ENCODE assay signal across 10 cellular contexts in genomic region chr16:66525396-66526180, GRCh38. TPM values are rescaled to one million over a fixed set of nuclear protein-coding genes. Genes with fewer than 3 reads are reported as not detected.
DNase-seq lines count a peak whose midpoint lies in the region; ATAC-seq, FAIRE-seq and TF ChIP-seq lines count a peak whose summit lies in the region.
"Had no signal": no experiment of that assay in that cellular context is flagged by ENCODE, and none has a peak within 500 bp of the region (broad histone marks: within the 10 kb centered on the region; RNA-seq: fewer than 3 reads in every experiment).

No MANE protein-coding gene starts in this region.

- no peak for ATAC-seq in activated CD4-positive, alpha-beta T cell treated with anti-CD3 and anti-CD28 coated beads for 36 hours
- no peak for ATAC-seq in HG03378 (IDR thresholded peaks at IDR 0.05; ENCODE audit: unreplicated experiment)

- no peaks in the 10 kb centered on the region for H3K9me2 ChIP-seq in SU-DHL-6 (replicated peaks; ENCODE audit: insufficient read depth, low read length)

- peaks cover 3% of the 10 kb centered on the region for H3K36me3 Mint-ChIP-seq in activated CD4-positive, alpha-beta T cell treated with anti-CD3 and anti-CD28 coated beads for 36 hours (ENCODE audit: low read depth)
- H3K36me3 Mint-ChIP-seq in osteocyte (ENCODE audit: unreplicated experiment), result peaks cover 31% of the 10 kb centered on the region

- TF ChIP-seq CTCF in SU-DHL-6 (IDR thresholded peaks at IDR 0.05; ENCODE audit: insufficient read depth, low read length, poor library complexity, severe bottlenecking) (no peak), H1 (IDR thresholded peaks at IDR 0.05; ENCODE audit: control extremely low read depth in 1 of 3, insufficient read depth in 1 of 3, low read depth in 1 of 3, low read length in 3 of 3) (no peak), stomach (IDR thresholded peaks at IDR 0.05) (no peak), osteocyte (IDR thresholded peaks at IDR 0.05) (no peak)

- H3K4me3 ChIP-seq in SU-DHL-6 (ENCODE audit: insufficient read depth, low read length, poor library complexity, severe bottlenecking) (no peak overlapping the region), H1 (ENCODE audit: extremely low read depth in 1 of 4, insufficient read depth in 2 of 4, low read depth in 3 of 4, low read length in 4 of 4) (no peak overlapping the region), stomach (no peak overlapping the region)

- H3K36me3 ChIP-seq in SU-DHL-6 (ENCODE audit: low read length) (no peaks in the 10 kb centered on the region), H1 (ENCODE audit: control insufficient read depth in 2 of 4, insufficient read depth in 4 of 4, low read length in 3 of 4) (no peaks in the 10 kb centered on the region), stomach (peaks cover 23 to 94% (median 65%) of the 10 kb centered on the region in 4 donors)

- no peak for TF ChIP-seq RAD21 in H1 (IDR thresholded peaks at IDR 0.05 in 1 of 2, conservative IDR thresholded peaks at IDR 0.05 in 1 of 2; ENCODE audit: low read depth in 2 of 2, low read length in 2 of 2)

- H3K56ac ChIP-seq in H1 (replicated peaks; ENCODE audit: insufficient read length, low read depth, low read length), result no peak overlapping the region

- H3K79me1 ChIP-seq in H1 (ENCODE audit: low read depth, low read length), result no peaks in the 10 kb centered on the region

- H2BK120ac ChIP-seq in H1 (replicated peaks; ENCODE audit: low read depth, low read length), result no peak overlapping the region

- TF ChIP-seq POLR2A in H1 (IDR thresholded peaks at IDR 0.05; ENCODE audit: control extremely low read depth in 1 of 2, low read depth in 2 of 2, low read length in 2 of 2) (no peak), stomach (IDR thresholded peaks at IDR 0.05) (no peak)

- H3K9ac ChIP-seq in SU-DHL-6 (ENCODE audit: low read length), result no peak overlapping the region
- no peak overlapping the region for H3K9ac ChIP-seq in H1 (replicated peaks in 1 of 4; ENCODE audit: extremely low read depth in 1 of 4, low read depth in 3 of 4, low read length in 3 of 4)

- no peak overlapping the region for H3K23ac ChIP-seq in H1 (ENCODE audit: insufficient read length)

- no peak overlapping the region for H3K4me3 Mint-ChIP-seq in activated CD4-positive, alpha-beta T cell treated with anti-CD3 and anti-CD28 coated beads for 36 hours
- H3K4me3 Mint-ChIP-seq in osteocyte (ENCODE audit: unreplicated experiment), result no peak overlapping the region

- H2AK5ac ChIP-seq in H1 (ENCODE audit: low read depth, low read length), result no peak overlapping the region

- DNase-seq in activated CD4-positive, alpha-beta T cell treated with anti-CD3 and anti-CD28 coated beads for 36 hours, result no peak
- no peak for DNase-seq in activated CD4-positive, alpha-beta T cell treated with anti-CD3 and anti-CD28 coated beads for 4 hours
- DNase-seq in H1 (ENCODE audit: low read depth in 1 of 2, low spot score in 2 of 2) (no peak), stomach (no peak), osteocyte (ENCODE audit: extremely low spot score, unreplicated experiment) (no peak), hepatic stellate cell (ENCODE audit: low spot score) (no peak)
- DNase-seq: 8988T had no signal

- intact Hi-C loops in activated CD4-positive, alpha-beta T cell treated with anti-CD3 and anti-CD28 coated beads for 36 hours (cut with DNase I, micrococcal nuclease), result loop anchor here in 1 of 2 experiments (10.0 kb wide), 1 partner anchor 349 kb away; no protein-coding TSS in a partner anchor
- intact Hi-C loops in stomach (cut with DNase I; ENCODE audit: low total_unique reads), result no loop called here

- H3K4ac ChIP-seq in H1 (replicated peaks; ENCODE audit: insufficient read length, low read depth, low read length), result no peak overlapping the region

- WGBS in H1 (ENCODE audit: extremely low coverage in 1 of 2, insufficient coverage in 1 of 2, insufficient read length in 1 of 2, insufficient replicate concordance in 2 of 2, low coverage in 1 of 2, low lambda C conversion rate in 2 of 2, missing lambda C conversion rate in 1 of 2), 2 experiments, result 92% methylated on average over 9 of the region's 9 CpGs; no CpG with 5 or more reads in 1 of the 2 experiments
- WGBS in stomach, 5 donors, result 82 to 94% (median 88%) methylated on average over 9 of the region's 9 CpGs

- no peak overlapping the region for H2BK12ac ChIP-seq in H1 (ENCODE audit: low read depth, low read length)

- no peak overlapping the region for H2BK20ac ChIP-seq in H1 (ENCODE audit: low read length)

- H3K27ac ChIP-seq in SU-DHL-6 (ENCODE audit: low read depth, low read length) (0 out of 2 replicates have a peak overlapping the region, but pooled peaks have one; percentile 90), H1 (ENCODE audit: low read depth, low read length) (no peak overlapping the region), stomach (peak overlapping the region in 4 of 5 donors; percentile 67 to 99 (median 96))

- no peaks in the 10 kb centered on the region for H3K23me2 ChIP-seq in H1 (ENCODE audit: low read depth, low read length)

- H2BK15ac ChIP-seq in H1 (ENCODE audit: low read length), result no peak overlapping the region

- no peak overlapping the region for H3K14ac ChIP-seq in H1 (ENCODE audit: insufficient read length)

- H3K79me2 ChIP-seq in SU-DHL-6 (ENCODE audit: insufficient read depth, low read length) (no peaks in the 10 kb centered on the region), H1 (ENCODE audit: control insufficient read depth in 1 of 2, insufficient read depth in 2 of 2, low read length in 2 of 2) (no peaks in the 10 kb centered on the region)

- no peaks in the 10 kb centered on the region for H3K27me3 ChIP-seq in SU-DHL-6 (ENCODE audit: low read length)
- H3K27me3 ChIP-seq in H1 (replicated peaks in 1 of 4; ENCODE audit: control insufficient read depth in 3 of 4, extremely low read depth in 1 of 4, insufficient read depth in 3 of 4, low read length in 3 of 4), result no peaks in the 10 kb centered on the region
- H3K27me3 ChIP-seq in stomach, result no peaks in the 10 kb centered on the region

- no peak for FAIRE-seq in H1 (lab: Jason Lieb, UNC)

- no peak for TF ChIP-seq EP300 in H1 (IDR thresholded peaks at IDR 0.05; ENCODE audit: borderline replicate concordance in 1 of 2, low read depth in 2 of 2, low read length in 2 of 2)
- TF ChIP-seq EP300 in stomach (IDR thresholded peaks at IDR 0.05), result no peak

- peak overlapping the region; percentile 34 for H3K27ac Mint-ChIP-seq in activated CD4-positive, alpha-beta T cell treated with anti-CD3 and anti-CD28 coated beads for 36 hours
- H3K27ac Mint-ChIP-seq in osteocyte (ENCODE audit: unreplicated experiment), result no peak overlapping the region

- POLR2A ChIA-PET in activated CD4-positive, alpha-beta T cell treated with anti-CD3 and anti-CD28 coated beads for 36 hours (lab: Charles Lee), result interaction anchor here (1.0 kb wide), 1 partner anchor 38 kb away, joined by 3 read pairs; no protein-coding TSS in a partner anchor
- POLR2A ChIA-PET in H1 (lab: Charles Lee; ENCODE audit: partially characterized antibody), result no interaction called here

- no peaks in the 10 kb centered on the region for H3K9me3 Mint-ChIP-seq in activated CD4-positive, alpha-beta T cell treated with anti-CD3 and anti-CD28 coated beads for 36 hours (ENCODE audit: low read depth)
- H3K9me3 Mint-ChIP-seq in osteocyte (ENCODE audit: unreplicated experiment), result no peaks in the 10 kb centered on the region

- CTCF ChIA-PET in activated CD4-positive, alpha-beta T cell treated with anti-CD3 and anti-CD28 coated beads for 36 hours (lab: Charles Lee), result interaction anchor here (0.8 to 5.8 kb wide), 4 partner anchors 18 to 49 kb away, joined by 3 to 59 read pairs (median 4); partner anchors contain the start of genes CKLF and TK2
- CTCF ChIA-PET in H1 (lab: Charles Lee; ENCODE audit: partially characterized antibody), result interaction anchor here (0.7 to 1.7 kb wide), 4 partner anchors 16 to 168 kb away, joined by 3 to 5 read pairs (median 4); no protein-coding TSS in a partner anchor

- no peak overlapping the region for H2BK5ac ChIP-seq in H1 (ENCODE audit: low read depth, low read length)

- H3K4me1 ChIP-seq in H1 (replicated peaks in 1 of 4; ENCODE audit: control insufficient read depth in 3 of 4, insufficient read depth in 4 of 4, low read length in 3 of 4) (no peaks in the 10 kb centered on the region), stomach (peaks cover 28 to 54% (median 34%) of the 10 kb centered on the region in 4 donors)

- no peaks in the 10 kb centered on the region for H3K27me3 Mint-ChIP-seq in activated CD4-positive, alpha-beta T cell treated with anti-CD3 and anti-CD28 coated beads for 36 hours
- no peaks in the 10 kb centered on the region for H3K27me3 Mint-ChIP-seq in osteocyte (ENCODE audit: unreplicated experiment)

- no peak overlapping the region for H4K5ac ChIP-seq in H1 (ENCODE audit: insufficient read length, low read depth, low read length)

- H3K18ac ChIP-seq in H1 (ENCODE audit: extremely low read depth, low read length), result no peak overlapping the region

- H3K4me1 Mint-ChIP-seq in activated CD4-positive, alpha-beta T cell treated with anti-CD3 and anti-CD28 coated beads for 36 hours, result peaks cover 62% of the 10 kb centered on the region
- peaks cover 26% of the 10 kb centered on the region for H3K4me1 Mint-ChIP-seq in osteocyte (ENCODE audit: unreplicated experiment)

- H4K8ac ChIP-seq in H1 (ENCODE audit: extremely low read depth, insufficient read depth, low read length), result peak overlapping the region; percentile 2; the same call in 1 of the 2 replicates

- H4K91ac ChIP-seq in H1 (replicated peaks; ENCODE audit: insufficient read length, low read length), result no peak overlapping the region

- H2AFZ ChIP-seq in SU-DHL-6 (ENCODE audit: low read depth, low read length, severe bottlenecking) (no peak overlapping the region), H1 (ENCODE audit: low read length) (no peak overlapping the region)

- H3K9me3 ChIP-seq in SU-DHL-6 (ENCODE audit: insufficient read depth, low read length), result no peaks in the 10 kb centered on the region
- H3K9me3 ChIP-seq in H1 (ENCODE audit: insufficient read depth in 2 of 2, low read depth in 1 of 2, low read length in 1 of 2), result no peaks in the 10 kb centered on the region
- H3K9me3 ChIP-seq in stomach, result no peaks in the 10 kb centered on the region

- no peaks in the 10 kb centered on the region for H4K20me1 ChIP-seq in SU-DHL-6 (ENCODE audit: low read depth, low read length)
- no peaks in the 10 kb centered on the region for H4K20me1 ChIP-seq in H1 (replicated peaks in 1 of 2; ENCODE audit: control insufficient read depth in 1 of 2, insufficient read depth in 2 of 2, low read length in 2 of 2)

- peaks cover 11% of the 10 kb centered on the region for H3F3A ChIP-seq in SU-DHL-6 (ENCODE audit: insufficient read depth)

- peak overlapping the region; percentile 66 for H3K4me2 ChIP-seq in SU-DHL-6 (ENCODE audit: low read depth, low read length, poor library complexity, severe bottlenecking)
- no peak overlapping the region for H3K4me2 ChIP-seq in H1 (ENCODE audit: insufficient read depth in 1 of 2, low read depth in 2 of 2, low read length in 2 of 2)

RNA-seq across cellular contexts. Expression of gene TK2, which starts 24.3 kb away (rescaled TPM):
- 1 to 10 TPM; 3.8 to 6.4 TPM for total RNA-seq in activated CD4-positive, alpha-beta T cell treated with anti-CD3 and anti-CD28 coated beads for 36 hours
- 3.6 and 4.5 TPM in 2 replicates for total RNA-seq in H1 (2021; fragmentation: NEBNext Ultra II Directional; extraction: Animal tissue kit (Norgen Biotek cat#: 25700))
- polyA plus RNA-seq in H1 (2011; rRNA removed), result 2.7 and 3.2 TPM in 2 replicates
- polyA plus RNA-seq in H1 (2011; cell fraction: cytosol; rRNA removed), result 4.6 TPM
- polyA plus RNA-seq in H1 (2011; cell fraction: nucleus; rRNA removed), result 8.7 TPM
- polyA plus RNA-seq in H1 (2012, experiment 1 of 2), result 3.2 to 4.4 TPM (median 3.8 TPM) in 4 replicates
- polyA plus RNA-seq in H1 (2012, experiment 2 of 2), result 1.6 TPM
- polyA plus RNA-seq in H1 (2013, experiment 1 of 2), result 3.4 TPM
- 2.4 TPM for polyA plus RNA-seq in H1 (2013, experiment 2 of 2)
- polyA minus RNA-seq in H1 (2011; rRNA and poly(A)+ RNA removed), result 7.1 and 12.2 TPM in 2 replicates
- polyA minus RNA-seq in H1 (2011; cell fraction: cytosol; rRNA and poly(A)+ RNA removed), result 5.1 TPM
- polyA minus RNA-seq in H1 (2011; cell fraction: nucleus; rRNA and poly(A)+ RNA removed), result 5.9 TPM
- total RNA-seq in stomach, result 10 to 100 TPM; 10.7 to 25.0 (median 22.0) TPM
- 10 to 100 TPM in 2 of 3 donors, 1 to 10 TPM in 1; 9.8 to 15.4 (median 14.4) TPM for polyA plus RNA-seq in stomach
- total RNA-seq in osteocyte, result 33.2 and 37.4 TPM in 2 replicates

RNA-seq across cellular contexts. Expression of gene CKLF, which starts 26.8 kb away (rescaled TPM):
- 100 to 1,000 TPM in 1 of 2 experiments, 10 to 100 TPM in 1; 93.5 to 122 TPM for total RNA-seq in activated CD4-positive, alpha-beta T cell treated with anti-CD3 and anti-CD28 coated beads for 36 hours
- 18.9 and 21.1 TPM in 2 replicates for total RNA-seq in H1 (2021; fragmentation: NEBNext Ultra II Directional; extraction: Animal tissue kit (Norgen Biotek cat#: 25700))
- 61.2 and 63.5 TPM in 2 replicates for polyA plus RNA-seq in H1 (2011; rRNA removed)
- 50.5 TPM for polyA plus RNA-seq in H1 (2011; cell fraction: cytosol; rRNA removed)
- 34.6 TPM for polyA plus RNA-seq in H1 (2011; cell fraction: nucleus; rRNA removed)
- polyA plus RNA-seq in H1 (2012, experiment 1 of 2), result 15.6 to 41.5 TPM (median 33.8 TPM) in 4 replicates
- 29.6 TPM for polyA plus RNA-seq in H1 (2012, experiment 2 of 2)
- 40.3 TPM for polyA plus RNA-seq in H1 (2013, experiment 1 of 2)
- polyA plus RNA-seq in H1 (2013, experiment 2 of 2), result 40.7 TPM
- polyA minus RNA-seq in H1 (2011; rRNA and poly(A)+ RNA removed), result 10.2 and 11.5 TPM in 2 replicates
- 13.5 TPM for polyA minus RNA-seq in H1 (2011; cell fraction: cytosol; rRNA and poly(A)+ RNA removed)
- polyA minus RNA-seq in H1 (2011; cell fraction: nucleus; rRNA and poly(A)+ RNA removed), result 9.7 TPM
- total RNA-seq in stomach, result 10 to 100 TPM in 3 of 5 donors, 1 to 10 TPM in 1, not detected in 1; 4.1 to 35.7 (median 18.4) TPM
- polyA plus RNA-seq in stomach, result 10 to 100 TPM; 21.8 to 35.1 (median 30.5) TPM
- total RNA-seq in osteocyte, result 41.5 and 42.5 TPM in 2 replicates

RNA-seq across cellular contexts. Expression of gene CMTM1, which starts 40.7 kb away (rescaled TPM):
- total RNA-seq in activated CD4-positive, alpha-beta T cell treated with anti-CD3 and anti-CD28 coated beads for 36 hours, result 10 to 100 TPM in 1 of 2 experiments, 1 to 10 TPM in 1; 6.4 to 11.8 TPM
- 1.9 and 2.0 TPM in 2 replicates for total RNA-seq in H1 (2021; fragmentation: NEBNext Ultra II Directional; extraction: Animal tissue kit (Norgen Biotek cat#: 25700))
- 1.2 and 1.7 TPM in 2 replicates for polyA plus RNA-seq in H1 (2011; rRNA removed)
- polyA plus RNA-seq in H1 (2011; cell fraction: cytosol; rRNA removed), result 1.1 TPM
- 2.4 TPM for polyA plus RNA-seq in H1 (2011; cell fraction: nucleus; rRNA removed)
- 0.58 to 2.6 TPM (median 1.4 TPM) in 4 replicates for polyA plus RNA-seq in H1 (2012, experiment 1 of 2)
- polyA plus RNA-seq in H1 (2012, experiment 2 of 2), result not detected
- 2.3 TPM for polyA plus RNA-seq in H1 (2013, experiment 1 of 2)
- polyA plus RNA-seq in H1 (2013, experiment 2 of 2), result 1.3 TPM
- 0.63 and 0.85 TPM in 2 replicates for polyA minus RNA-seq in H1 (2011; rRNA and poly(A)+ RNA removed)
- 1.6 TPM for polyA minus RNA-seq in H1 (2011; cell fraction: cytosol; rRNA and poly(A)+ RNA removed)
- polyA minus RNA-seq in H1 (2011; cell fraction: nucleus; rRNA and poly(A)+ RNA removed), result 4.6 TPM
- total RNA-seq in stomach, result not detected
- polyA plus RNA-seq in stomach, result under 1 TPM in 1 of 3 donors, not detected in 2; 0.28 TPM
- 7.8 and 8.0 TPM in 2 replicates for total RNA-seq in osteocyte

RNA-seq across cellular contexts. Expression of gene CMTM2, which starts 53.7 kb away (rescaled TPM):
- total RNA-seq in activated CD4-positive, alpha-beta T cell treated with anti-CD3 and anti-CD28 coated beads for 36 hours, result under 1 TPM in 1 of 2 experiments, not detected in 1; 0.51 TPM
- total RNA-seq in H1 (2021; fragmentation: NEBNext Ultra II Directional; extraction: Animal tissue kit (Norgen Biotek cat#: 25700)), result not detected in 2 replicates
- polyA plus RNA-seq in H1 (2011; rRNA removed) (not detected in 2 replicates), stomach (under 1 TPM in 2 of 3 donors, not detected in 1; 0.48 to 0.50 TPM)
- polyA plus RNA-seq in H1 (2011; cell fraction: cytosol; rRNA removed), result not detected
- polyA plus RNA-seq in H1 (2011; cell fraction: nucleus; rRNA removed), result not detected
- polyA plus RNA-seq in H1 (2012, experiment 1 of 2), result not detected in 4 replicates
- not detected for polyA plus RNA-seq in H1 (2012, experiment 2 of 2)
- not detected for polyA plus RNA-seq in H1 (2013, experiment 1 of 2)
- not detected for polyA plus RNA-seq in H1 (2013, experiment 2 of 2)
- not detected in 2 replicates for polyA minus RNA-seq in H1 (2011; rRNA and poly(A)+ RNA removed)
- polyA minus RNA-seq in H1 (2011; cell fraction: cytosol; rRNA and poly(A)+ RNA removed), result not detected
- polyA minus RNA-seq in H1 (2011; cell fraction: nucleus; rRNA and poly(A)+ RNA removed), result not detected
- total RNA-seq in stomach (not detected), osteocyte (not detected in 2 replicates)
- total RNA-seq: dermis microvascular lymphatic vessel endothelial cell had no signal
